In the genomic region with DNA sequence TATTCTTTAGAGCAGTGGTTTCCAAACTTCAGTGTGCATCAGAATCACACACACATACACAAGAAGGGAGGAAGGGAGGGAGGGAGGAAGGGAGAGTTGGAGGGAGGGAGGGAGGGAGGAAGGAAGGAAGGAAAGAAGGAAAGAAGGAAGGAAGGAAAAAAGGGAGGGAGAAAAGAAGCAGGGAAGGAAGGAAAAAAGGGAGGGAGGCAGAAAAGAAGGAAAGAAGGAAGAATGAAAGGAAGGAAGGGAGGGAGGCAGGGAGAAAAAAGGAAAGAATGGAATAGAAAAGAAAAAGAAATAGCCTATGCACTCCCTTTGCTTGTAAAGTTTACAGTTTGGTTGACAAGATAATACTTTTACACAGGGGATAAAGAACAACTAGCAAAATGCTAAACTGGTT, we compare ENCODE assay signal across 29 cellular contexts.
"Had no signal": no experiment of that assay in that cellular context is flagged by ENCODE, and none has a peak within 500 bp of the region (broad histone marks: within the 10 kb centered on the region; RNA-seq: fewer than 3 reads in every experiment).

No MANE protein-coding gene starts in this region.

- H3K27ac ChIP-seq: colonic mucosa, coronary artery, dorsolateral prefrontal cortex, epithelial cell of prostate, esophagus muscularis mucosa, esophagus squamous epithelium, foreskin keratinocyte, gastrocnemius medialis, gastroesophageal sphincter, heart left ventricle, heart right ventricle had no signal

- H3K27ac Mint-ChIP-seq: dendritic cell treated with granulocyte-macrophage colony-stimulating factor and Interleukin-4, amounts not matched to agents 40 ng/mL and 50 ng/mL, for 4 days; effector memory CD8-positive, alpha-beta T cell; endodermal cell had no signal

- H3K9me3 Mint-ChIP-seq: dendritic cell treated with granulocyte-macrophage colony-stimulating factor and Interleukin-4, amounts not matched to agents 40 ng/mL and 50 ng/mL, for 4 days; effector memory CD8-positive, alpha-beta T cell; endodermal cell had no signal

- ATAC-seq: effector memory CD8-positive, alpha-beta T cell; esophagus mucosa; foreskin keratinocyte; gastrocnemius medialis; gastroesophageal sphincter; heart left ventricle; heart right ventricle had no signal

- H3K9me3 ChIP-seq: colonic mucosa, esophagus muscularis mucosa, esophagus squamous epithelium, gastrocnemius medialis, gastroesophageal sphincter, heart left ventricle, heart right ventricle had no signal

- H3K36me3 ChIP-seq: colonic mucosa, esophagus muscularis mucosa, esophagus squamous epithelium, gastrocnemius medialis, gastroesophageal sphincter, heart left ventricle, heart right ventricle had no signal

- H3K4me3 Mint-ChIP-seq: dendritic cell treated with granulocyte-macrophage colony-stimulating factor and Interleukin-4, amounts not matched to agents 40 ng/mL and 50 ng/mL, for 4 days; effector memory CD8-positive, alpha-beta T cell; endodermal cell had no signal

- H3K4me1 ChIP-seq: colonic mucosa, esophagus squamous epithelium, foreskin keratinocyte, gastroesophageal sphincter, heart right ventricle had no signal

- H3K4me1 Mint-ChIP-seq: endodermal cell had no signal

- DNase-seq: colonic mucosa; cortex of kidney; dermis blood vessel endothelial cell; dorsolateral prefrontal cortex; effector CD4-positive, alpha-beta T cell; effector CD8-positive, alpha-beta T cell; effector memory CD4-positive, alpha-beta T cell; effector memory CD8-positive, alpha-beta T cell; endodermal cell; erythroblast; esophagus squamous epithelium; foreskin fibroblast; foreskin keratinocyte; foreskin melanocyte; gastrocnemius medialis; glutamatergic neuron; head of caudate nucleus; heart left ventricle; heart right ventricle had no signal

- H3K4me3 ChIP-seq: colonic mucosa, coronary artery, dorsolateral prefrontal cortex, esophagus muscularis mucosa, esophagus squamous epithelium, gastrocnemius medialis, gastroesophageal sphincter, heart left ventricle, heart right ventricle had no signal

- FAIRE-seq: colon, endometrium, endothelial cell of umbilical vein, frontal cortex had no signal

- H3K27me3 ChIP-seq: colonic mucosa, gastrocnemius medialis had no signal
